In the genomic region with DNA sequence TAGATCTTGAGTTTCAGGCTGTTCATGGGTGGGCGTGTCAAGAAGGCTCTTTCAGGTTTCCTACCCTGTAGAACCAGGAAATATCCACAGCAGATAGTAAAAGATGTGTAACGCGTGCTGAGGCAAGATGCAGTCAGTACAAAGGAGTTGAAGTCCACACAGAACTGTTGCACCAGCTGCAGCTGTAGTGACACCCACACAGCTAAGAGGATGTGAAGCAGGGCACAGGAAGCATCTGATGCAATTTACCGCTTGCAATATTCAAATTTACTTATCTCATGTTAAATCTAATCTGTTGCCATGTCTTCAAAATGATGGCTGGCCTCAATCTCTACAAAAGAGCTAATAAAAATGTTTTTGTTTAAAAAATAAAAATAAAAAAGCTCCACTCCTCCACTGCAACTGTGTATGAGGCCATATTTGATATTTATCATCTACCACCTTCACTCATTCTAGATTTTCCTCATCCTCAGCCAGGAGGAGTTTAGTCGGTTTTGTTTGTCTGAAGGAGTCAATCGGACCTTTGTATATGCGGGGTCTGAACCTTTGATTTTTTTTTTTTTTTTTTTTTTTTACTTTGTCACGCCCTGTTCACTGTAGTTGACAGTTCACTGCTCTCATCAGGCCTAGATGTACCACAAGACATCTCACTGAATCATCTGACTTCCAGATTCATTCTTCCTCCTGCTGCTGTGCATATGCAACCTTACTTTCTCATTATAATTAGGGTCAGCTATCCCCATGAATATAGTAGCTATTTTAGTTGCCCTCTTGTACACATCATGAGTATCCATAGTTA, we compare ENCODE assay signal across 7 cellular contexts.
DNase-seq lines count a peak whose midpoint lies in the region; ATAC-seq lines count a peak whose summit lies in the region.

No MANE protein-coding gene starts in this region.

- DNase-seq in activated T-cell treated with anti-CD3 and anti-CD28 coated beads for 24 hours (ENCODE audit: low read depth), result peak; percentile 33
- DNase-seq in stimulated activated CD4-positive, alpha-beta T cell treated with anti-CD3 and anti-CD28 coated beads, Interleukin-2, amount 100 ng/mL, for 24 hours, result peak; percentile 31 to 45
- DNase-seq in pons (ENCODE audit: low spot score), result no peak
- no peak for DNase-seq in DMS53 (lab: John Stamatoyannopoulos, UW)
- DNase-seq in HPDE6-E6E7 (ENCODE audit: extremely low spot score), result no peak

- ATAC-seq in GM21381 (IDR thresholded peaks at IDR 0.05; ENCODE audit: unreplicated experiment) (peak; percentile 82), HG03469 (IDR thresholded peaks at IDR 0.05; ENCODE audit: unreplicated experiment) (peak; percentile 53)

Comparison
In these comparisons a context has a peak if more than half of its experiments do, and no peak if none do; other contexts are left out.
1. DNase-seq: peak in activated T-cell treated with anti-CD3 and anti-CD28 coated beads for 24 hours (single experiment) and stimulated activated CD4-positive, alpha-beta T cell treated with anti-CD3 and anti-CD28 coated beads, Interleukin-2, amount 100 ng/mL, for 24 hours (2 of 2); none in pons (single experiment), DMS53 (single experiment) and HPDE6-E6E7 (single experiment).